In the genomic region with DNA sequence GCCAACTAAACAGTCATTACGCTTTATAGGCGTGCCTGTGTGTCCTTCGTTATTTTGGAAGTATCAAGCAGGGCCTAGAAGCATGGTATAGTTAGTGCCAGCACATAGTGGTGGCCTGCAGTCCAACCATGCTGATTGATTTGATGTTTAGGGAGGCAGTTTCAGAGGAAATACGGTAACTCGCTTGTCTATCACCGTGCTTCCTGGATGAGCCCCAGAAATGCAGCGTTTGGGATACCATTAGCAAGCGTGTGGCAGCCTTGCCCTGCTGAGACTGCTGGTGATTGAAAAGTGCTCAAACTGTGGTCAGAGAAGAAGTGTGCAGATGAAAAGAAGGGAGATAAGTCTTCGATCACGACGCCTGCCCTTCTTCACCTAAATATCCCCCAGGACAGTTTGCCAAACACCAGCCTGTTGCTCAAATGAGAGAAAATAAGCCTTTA, we compare ENCODE assay signal across 1 cellular context.
A peak's percentile ranks its signal among the peaks of the same experiment; 100 is the strongest.
TF ChIP-seq lines count a peak whose summit lies in the region.

No MANE protein-coding gene starts in this region.

TF ChIP-seq in HepG2, 621 proteins besides CTCF, POLR2A, EP300 and RAD21 (continued from another document):
- TF ChIP-seq, protein P1, sequence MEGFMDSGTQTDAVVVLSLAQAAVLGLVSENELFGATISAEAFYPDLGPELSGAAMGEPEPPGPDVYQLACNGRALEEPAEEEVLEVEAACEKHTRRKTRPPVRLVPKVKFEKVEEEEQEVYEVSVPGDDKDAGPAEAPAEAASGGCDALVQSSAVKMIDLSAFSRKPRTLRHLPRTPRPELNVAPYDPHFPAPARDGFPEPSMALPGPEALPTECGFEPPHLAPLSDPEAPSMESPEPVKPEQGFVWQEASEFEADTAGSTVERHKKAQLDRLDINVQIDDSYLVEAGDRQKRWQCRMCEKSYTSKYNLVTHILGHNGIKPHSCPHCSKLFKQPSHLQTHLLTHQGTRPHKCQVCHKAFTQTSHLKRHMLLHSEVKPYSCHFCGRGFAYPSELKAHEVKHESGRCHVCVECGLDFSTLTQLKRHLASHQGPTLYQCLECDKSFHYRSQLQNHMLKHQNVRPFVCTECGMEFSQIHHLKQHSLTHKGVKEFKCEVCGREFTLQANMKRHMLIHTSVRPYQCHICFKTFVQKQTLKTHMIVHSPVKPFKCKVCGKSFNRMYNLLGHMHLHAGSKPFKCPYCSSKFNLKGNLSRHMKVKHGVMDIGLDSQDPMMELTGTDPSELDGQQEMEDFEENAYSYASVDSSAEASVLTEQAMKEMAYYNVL (CRISPR knock-in tag; IDR thresholded peaks at IDR 0.05; ENCODE audit: borderline replicate concordance) = no peak
- no peak for TF ChIP-seq HDAC6 (IDR thresholded peaks at IDR 0.05; ENCODE audit: low read depth, low read length)
- TF ChIP-seq ZNF563 (CRISPR knock-in tag; IDR thresholded peaks at IDR 0.05) = no peak
- TF ChIP-seq MEIS1 (CRISPR knock-in tag; IDR thresholded peaks at IDR 0.05; ENCODE audit: borderline replicate concordance) = no peak
- TF ChIP-seq RFXANK (CRISPR knock-in tag; IDR thresholded peaks at IDR 0.05) = no peak
- TF ChIP-seq PLRG1 (conservative IDR thresholded peaks at IDR 0.05) = no peak
- peak; percentile 44; the same call in 1 of the 2 replicates for TF ChIP-seq ZNF292 (CRISPR knock-in tag; IDR thresholded peaks at IDR 0.05; ENCODE audit: borderline replicate concordance, low read depth)
- TF ChIP-seq, protein P2, sequence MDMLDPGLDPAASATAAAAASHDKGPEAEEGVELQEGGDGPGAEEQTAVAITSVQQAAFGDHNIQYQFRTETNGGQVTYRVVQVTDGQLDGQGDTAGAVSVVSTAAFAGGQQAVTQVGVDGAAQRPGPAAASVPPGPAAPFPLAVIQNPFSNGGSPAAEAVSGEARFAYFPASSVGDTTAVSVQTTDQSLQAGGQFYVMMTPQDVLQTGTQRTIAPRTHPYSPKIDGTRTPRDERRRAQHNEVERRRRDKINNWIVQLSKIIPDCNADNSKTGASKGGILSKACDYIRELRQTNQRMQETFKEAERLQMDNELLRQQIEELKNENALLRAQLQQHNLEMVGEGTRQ (IDR thresholded peaks at IDR 0.05; ENCODE audit: low read depth, low read length) = no peak
- TF ChIP-seq, protein P2 (CRISPR knock-in tag; IDR thresholded peaks at IDR 0.05; ENCODE audit: borderline replicate concordance) = no peak
- no peak for TF ChIP-seq TBP (CRISPR knock-in tag; IDR thresholded peaks at IDR 0.05)
- 0 out of 2 replicates have a peak, but pooled peaks have one; percentile 3 for TF ChIP-seq FOXA3 (CRISPR knock-in tag; IDR thresholded peaks at IDR 0.05)
- 0 out of 2 replicates have a peak, but pooled peaks have one; percentile 41 for TF ChIP-seq SAFB2 (CRISPR knock-in tag; IDR thresholded peaks at IDR 0.05; ENCODE audit: borderline replicate concordance, low read depth)
- TF ChIP-seq JARID2 (CRISPR knock-in tag; IDR thresholded peaks at IDR 0.05; ENCODE audit: insufficient replicate concordance) = no peak
- TF ChIP-seq, protein P3, sequence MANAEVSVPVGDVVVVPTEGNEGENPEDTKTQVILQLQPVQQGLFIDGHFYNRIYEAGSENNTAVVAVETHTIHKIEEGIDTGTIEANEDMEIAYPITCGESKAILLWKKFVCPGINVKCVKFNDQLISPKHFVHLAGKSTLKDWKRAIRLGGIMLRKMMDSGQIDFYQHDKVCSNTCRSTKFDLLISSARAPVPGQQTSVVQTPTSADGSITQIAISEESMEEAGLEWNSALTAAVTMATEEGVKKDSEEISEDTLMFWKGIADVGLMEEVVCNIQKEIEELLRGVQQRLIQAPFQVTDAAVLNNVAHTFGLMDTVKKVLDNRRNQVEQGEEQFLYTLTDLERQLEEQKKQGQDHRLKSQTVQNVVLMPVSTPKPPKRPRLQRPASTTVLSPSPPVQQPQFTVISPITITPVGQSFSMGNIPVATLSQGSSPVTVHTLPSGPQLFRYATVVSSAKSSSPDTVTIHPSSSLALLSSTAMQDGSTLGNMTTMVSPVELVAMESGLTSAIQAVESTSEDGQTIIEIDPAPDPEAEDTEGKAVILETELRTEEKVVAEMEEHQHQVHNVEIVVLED (CRISPR knock-in tag; IDR thresholded peaks at IDR 0.05; ENCODE audit: borderline replicate concordance) = no peak
- TF ChIP-seq SMC3 (IDR thresholded peaks at IDR 0.05; ENCODE audit: low read length) = 0 out of 2 replicates have a peak, but pooled peaks have one; percentile 9
- TF ChIP-seq ARHGAP35 (CRISPR knock-in tag; IDR thresholded peaks at IDR 0.05; ENCODE audit: borderline replicate concordance) = no peak
- TF ChIP-seq NKX3-1 (CRISPR knock-in tag; IDR thresholded peaks at IDR 0.05) = no peak
- no peak for TF ChIP-seq NR3C1 (CRISPR knock-in tag; IDR thresholded peaks at IDR 0.05)
